ENCODE assay signal across 12 cellular contexts in the genomic region with DNA sequence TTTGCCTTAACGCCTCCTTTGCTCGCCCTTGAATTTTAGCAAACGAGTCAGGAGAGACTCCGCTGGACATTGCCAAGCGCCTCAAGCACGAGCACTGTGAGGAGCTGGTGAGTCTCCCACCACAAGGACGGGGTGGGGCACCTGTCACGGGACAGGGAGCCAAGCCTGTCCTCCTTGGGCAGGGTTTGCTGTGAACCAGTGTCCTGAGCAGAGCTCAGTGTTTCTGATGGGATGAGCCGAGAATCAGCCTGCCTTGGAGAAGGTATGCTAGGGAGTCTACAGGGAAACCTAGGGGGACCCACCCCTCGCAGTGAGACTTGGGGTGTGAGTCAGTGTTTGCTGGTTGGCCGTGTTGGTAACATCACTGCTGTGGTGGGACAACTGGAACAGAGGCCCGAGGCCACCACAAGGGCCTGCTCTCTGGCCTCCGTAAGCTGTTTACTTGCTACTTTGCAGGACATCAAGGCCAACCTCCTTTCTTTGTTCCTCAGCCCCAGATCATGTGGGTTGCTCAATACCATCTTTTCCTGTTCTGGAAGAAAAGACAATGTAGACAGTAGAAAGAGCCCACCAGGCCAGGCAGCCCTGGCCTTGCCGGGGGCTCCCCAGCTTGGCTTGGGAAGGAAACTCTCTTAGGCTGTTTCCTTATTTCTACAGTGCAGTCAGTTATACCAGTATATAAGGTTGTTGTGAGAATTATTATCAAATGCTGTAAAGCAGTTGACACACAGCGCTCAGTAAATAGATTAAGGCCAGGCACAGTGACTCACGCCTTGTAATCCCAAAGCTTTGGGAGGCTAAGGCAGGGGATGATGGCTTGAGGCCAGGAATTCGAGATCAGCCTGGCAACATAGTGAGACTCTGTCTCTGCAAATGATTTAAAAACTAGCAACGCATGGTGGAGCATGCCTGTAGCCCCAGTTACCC. TPM values are rescaled to one million over a fixed set of nuclear protein-coding genes. Genes with fewer than 3 reads are reported as not detected.
DNase-seq lines count a peak whose midpoint lies in the region; ATAC-seq and TF ChIP-seq lines count a peak whose summit lies in the region.
"Had no signal": no experiment of that assay in that cellular context is flagged by ENCODE, and none has a peak within 500 bp of the region (broad histone marks: within the 10 kb centered on the region; RNA-seq: fewer than 3 reads in every experiment).

No MANE protein-coding gene starts in this region.

- H3K4me1 Mint-ChIP-seq in neural progenitor cell, result peaks cover 2% of the 10 kb centered on the region
- no peaks in the 10 kb centered on the region for H3K4me1 Mint-ChIP-seq in CD8-positive, alpha-beta T cell (ENCODE audit: low read depth)
- no peaks in the 10 kb centered on the region for H3K4me1 Mint-ChIP-seq in CD4-positive, alpha-beta memory T cell
- H3K4me1 Mint-ChIP-seq: central memory CD8-positive, alpha-beta T cell; T-helper 17 cell had no signal

- H4K20me1 ChIP-seq in neural progenitor cell (ENCODE audit: low read depth), result no peaks in the 10 kb centered on the region

- no peak for TF ChIP-seq CTCF in neural progenitor cell (IDR thresholded peaks at IDR 0.05)
- TF ChIP-seq CTCF in CD8-positive, alpha-beta T cell (IDR thresholded peaks at IDR 0.05), result no peak

- H3K4me2 ChIP-seq in neural progenitor cell, result no peak overlapping the region

- no peaks in the 10 kb centered on the region for H3F3A ChIP-seq in neural progenitor cell (ENCODE audit: low read depth)

- no peak overlapping the region for H3K4me3 Mint-ChIP-seq in neural progenitor cell
- no peak overlapping the region for H3K4me3 Mint-ChIP-seq in CD8-positive, alpha-beta T cell
- H3K4me3 Mint-ChIP-seq in CD4-positive, alpha-beta memory T cell, result no peak overlapping the region
- H3K4me3 Mint-ChIP-seq: central memory CD8-positive, alpha-beta T cell; T-helper 17 cell had no signal

- H3K27ac ChIP-seq in neural progenitor cell, result no peak overlapping the region
- no peak overlapping the region for H3K27ac ChIP-seq in CD8-positive, alpha-beta T cell (ENCODE audit: low read depth, low read length)
- no peak overlapping the region for H3K27ac ChIP-seq in CD4-positive, alpha-beta memory T cell (ENCODE audit: low read depth, low read length)
- H3K27ac ChIP-seq: 22Rv1, ovary had no signal

- no peaks in the 10 kb centered on the region for H3K27me3 ChIP-seq in neural progenitor cell
- H3K27me3 ChIP-seq in CD8-positive, alpha-beta T cell (ENCODE audit: insufficient read depth, low read length), result no peaks in the 10 kb centered on the region
- H3K27me3 ChIP-seq in CD4-positive, alpha-beta memory T cell (ENCODE audit: insufficient read depth, low read length), result no peaks in the 10 kb centered on the region
- H3K27me3 ChIP-seq: ovary had no signal

- no peak for DNase-seq in Right ventricle myocardium inferior (ENCODE audit: missing footprints)
- no peak for DNase-seq in cardiac septum (ENCODE audit: low spot score)
- DNase-seq in dedifferentiated amniotic fluid mesenchymal stem cell (ENCODE audit: extremely low spot score), result peak; percentile 92
- DNase-seq in mesenteric fat pad (ENCODE audit: low spot score), result peak; percentile 72
- DNase-seq in neural progenitor cell (ENCODE audit: low spot score), result no peak
- no peak for DNase-seq in CD8-positive, alpha-beta T cell
- DNase-seq in activated CD8-positive, alpha-beta memory T cell treated with anti-CD3 and anti-CD28 coated beads for 24 hours, result no peak
- DNase-seq in CD4-positive, alpha-beta memory T cell, result no peak
- DNase-seq: T-helper 17 cell had no signal

- no peak overlapping the region for H3K9ac ChIP-seq in neural progenitor cell

- no peaks in the 10 kb centered on the region for H3K79me2 ChIP-seq in neural progenitor cell (ENCODE audit: low read depth)

- peaks cover 34% of the 10 kb centered on the region for H3K36me3 Mint-ChIP-seq in neural progenitor cell
- no peaks in the 10 kb centered on the region for H3K36me3 Mint-ChIP-seq in CD8-positive, alpha-beta T cell
- no peaks in the 10 kb centered on the region for H3K36me3 Mint-ChIP-seq in CD4-positive, alpha-beta memory T cell

- no peaks in the 10 kb centered on the region for H3K4me1 ChIP-seq in neural progenitor cell
- H3K4me1 ChIP-seq in CD8-positive, alpha-beta T cell (ENCODE audit: insufficient read depth, low read length), result no peaks in the 10 kb centered on the region
- no peaks in the 10 kb centered on the region for H3K4me1 ChIP-seq in CD4-positive, alpha-beta memory T cell (ENCODE audit: insufficient read depth, low read length)

- no peaks in the 10 kb centered on the region for H3K9me3 ChIP-seq in neural progenitor cell (ENCODE audit: low read depth)
- H3K9me3 ChIP-seq in CD8-positive, alpha-beta T cell (ENCODE audit: low read length), result no peaks in the 10 kb centered on the region
- no peaks in the 10 kb centered on the region for H3K9me3 ChIP-seq in CD4-positive, alpha-beta memory T cell (ENCODE audit: control insufficient read depth in 1 of 2, low read length in 2 of 2)
- H3K9me3 ChIP-seq: ovary had no signal

- CTCF ChIA-PET in CD8-positive, alpha-beta T cell (lab: Charles Lee), result no interaction called here
- CTCF ChIA-PET in CD4-positive, alpha-beta memory T cell (lab: Charles Lee; ENCODE audit: partially characterized antibody), result interaction anchor here (1.2 kb wide), 1 partner anchor 10 kb away, joined by 3 read pairs; no protein-coding TSS in a partner anchor

- peak; percentile 74 for ATAC-seq in Right ventricle myocardium inferior
- no peak for ATAC-seq in CD8-positive, alpha-beta T cell
- ATAC-seq: T-helper 17 cell had no signal

- peaks cover 2% of the 10 kb centered on the region for H3K27me3 Mint-ChIP-seq in neural progenitor cell (ENCODE audit: insufficient read depth, low read depth)
- H3K27me3 Mint-ChIP-seq in CD8-positive, alpha-beta T cell (ENCODE audit: low read depth), result peaks cover 2% of the 10 kb centered on the region
- peaks cover 0 to 7% of the 10 kb centered on the region in 2 donors for H3K27me3 Mint-ChIP-seq in CD4-positive, alpha-beta memory T cell

- POLR2A ChIA-PET in CD8-positive, alpha-beta T cell (lab: Charles Lee), result no interaction called here
- POLR2A ChIA-PET in CD4-positive, alpha-beta memory T cell (lab: Charles Lee; ENCODE audit: partially characterized antibody), result no interaction called here

- H2AFZ ChIP-seq in neural progenitor cell (replicated peaks), result no peak overlapping the region

- H3K9me3 Mint-ChIP-seq in neural progenitor cell, result no peaks in the 10 kb centered on the region
- H3K9me3 Mint-ChIP-seq in CD8-positive, alpha-beta T cell, result no peaks in the 10 kb centered on the region
- H3K9me3 Mint-ChIP-seq in CD4-positive, alpha-beta memory T cell, result no peaks in the 10 kb centered on the region
- H3K9me3 Mint-ChIP-seq: central memory CD8-positive, alpha-beta T cell had no signal

- no peaks in the 10 kb centered on the region for H3K36me3 ChIP-seq in neural progenitor cell
- no peaks in the 10 kb centered on the region for H3K36me3 ChIP-seq in CD8-positive, alpha-beta T cell (ENCODE audit: insufficient read depth, low read length)
- no peaks in the 10 kb centered on the region for H3K36me3 ChIP-seq in CD4-positive, alpha-beta memory T cell (ENCODE audit: insufficient read depth, low read length)
- H3K36me3 ChIP-seq: ovary had no signal

- intact Hi-C loops in Right ventricle myocardium inferior (cut with DNase I) (no loop called here), cardiac septum (cut with DNase I) (no loop called here)
- intact Hi-C loops in CD8-positive, alpha-beta T cell (cut with DNase I, micrococcal nuclease), result no loop called here
- intact Hi-C loops in CD4-positive, alpha-beta memory T cell (cut with micrococcal nuclease), result no loop called here

- H3K4me3 ChIP-seq in neural progenitor cell, result no peak overlapping the region
- H3K4me3 ChIP-seq in CD8-positive, alpha-beta T cell (ENCODE audit: low read depth, low read length), result no peak overlapping the region
- no peak overlapping the region for H3K4me3 ChIP-seq in CD4-positive, alpha-beta memory T cell (ENCODE audit: low read length in 2 of 2)
- H3K4me3 ChIP-seq: ovary had no signal

- no peak overlapping the region for H3K27ac Mint-ChIP-seq in neural progenitor cell
- H3K27ac Mint-ChIP-seq in CD8-positive, alpha-beta T cell, result no peak overlapping the region
- H3K27ac Mint-ChIP-seq in CD4-positive, alpha-beta memory T cell, result no peak overlapping the region
- H3K27ac Mint-ChIP-seq: T-helper 17 cell had no signal

RNA-seq across cellular contexts. Expression of gene ITGB1BP1, which starts 42.4 kb away (rescaled TPM):
- total RNA-seq in Right ventricle myocardium inferior, result 93.1 TPM
- total RNA-seq in cardiac septum, result 160 TPM
- 339 TPM for total RNA-seq in mesenteric fat pad
- 14.6 and 17.3 TPM in 2 replicates for total RNA-seq in neural progenitor cell (ENCODE audit: low replicate concordance)
- total RNA-seq in CD8-positive, alpha-beta T cell, result 10 to 100 TPM; 37.2 to 38.8 TPM
- total RNA-seq in CD4-positive, alpha-beta memory T cell, result 10 to 100 TPM; 55.1 to 55.8 TPM
- polyA plus RNA-seq in CD4-positive, alpha-beta memory T cell, result 100 to 1,000 TPM; 124 to 161 TPM

RNA-seq across cellular contexts. Expression of gene CPSF3, which starts 42.5 kb away (rescaled TPM):
- total RNA-seq in Right ventricle myocardium inferior (16.5 TPM), cardiac septum (17.1 TPM), mesenteric fat pad (26.3 TPM), neural progenitor cell (ENCODE audit: low replicate concordance) (129 and 199 TPM in 2 replicates)
- total RNA-seq in CD8-positive, alpha-beta T cell, result 10 to 100 TPM; 14.1 to 14.7 TPM
- total RNA-seq in CD4-positive, alpha-beta memory T cell, result 10 to 100 TPM; 20.9 to 22.4 TPM
- polyA plus RNA-seq in CD4-positive, alpha-beta memory T cell, result 10 to 100 TPM; 27.8 to 33.7 TPM

Comparison
In these comparisons a context has a peak if more than half of its experiments do, and no peak if none do; other contexts are left out.
1. DNase-seq: peak in dedifferentiated amniotic fluid mesenchymal stem cell (single experiment) and mesenteric fat pad (single experiment); none in Right ventricle myocardium inferior (single experiment), cardiac septum (single experiment), neural progenitor cell (single experiment), CD8-positive, alpha-beta T cell (0 of 7), activated CD8-positive, alpha-beta memory T cell treated with anti-CD3 and anti-CD28 coated beads for 24 hours (single experiment) and CD4-positive, alpha-beta memory T cell (0 of 5).